9 cellular contexts compared by ENCODE assay signal in genomic region chr2:233250985-233251305, GRCh38. TPM values are rescaled to one million over a fixed set of nuclear protein-coding genes. Genes with fewer than 3 reads are reported as not detected.
DNase-seq lines count a peak whose midpoint lies in the region; ATAC-seq and TF ChIP-seq lines count a peak whose summit lies in the region.
"Had no signal": no experiment of that assay in that cellular context is flagged by ENCODE, and none has a peak within 500 bp of the region (broad histone marks: within the 10 kb centered on the region; RNA-seq: fewer than 3 reads in every experiment).

No MANE protein-coding gene starts in this region.

- H3K27ac ChIP-seq in coronary artery (peak overlapping the region; percentile 59 to 85), prostate gland (peak overlapping the region; percentile 88 to 90)

- WGBS in prostate gland: 74% methylated on average over 1 of the region's 1 CpG

- H3K9me3 ChIP-seq in prostate gland: no peaks in the 10 kb centered on the region
- H3K9me3 ChIP-seq: pancreas had no signal

- peaks cover 8% of the 10 kb centered on the region for H3K4me1 ChIP-seq in prostate gland (replicated peaks)

- TF ChIP-seq CTCF in coronary artery (IDR thresholded peaks at IDR 0.05) (no peak), prostate gland (IDR thresholded peaks at IDR 0.05) (no peak)

- no peaks in the 10 kb centered on the region for H3K27me3 ChIP-seq in prostate gland (replicated peaks; ENCODE audit: insufficient read depth)
- H3K27me3 ChIP-seq: pancreas had no signal

- peak overlapping the region; percentile 93 for H3K4me3 ChIP-seq in coronary artery
- H3K4me3 ChIP-seq in prostate gland: peak overlapping the region in 1 of 2 donors; percentile 96

- ATAC-seq in GM19035 (IDR thresholded peaks at IDR 0.05; ENCODE audit: unreplicated experiment): peak; percentile 24
- peak; percentile 13 for ATAC-seq in HG03457 (IDR thresholded peaks at IDR 0.05; ENCODE audit: unreplicated experiment)
- ATAC-seq in GM21526 (IDR thresholded peaks at IDR 0.05; ENCODE audit: low FRiP score, unreplicated experiment): no peak

- no peak for DNase-seq in coronary artery (ENCODE audit: low spot score)
- DNase-seq in prostate gland (ENCODE audit: low spot score): no peak
- DNase-seq in NCI-H345 (lab: John Stamatoyannopoulos, UW): no peak
- no peak for DNase-seq in SKM-1 treated with dmso at 0.1 percent for 144 hours (lab: John Stamatoyannopoulos, UW; ENCODE audit: unreplicated experiment)
- DNase-seq in islet precursor cell: no peak

- intact Hi-C loops in prostate gland (cut with DNase I): loop anchor here (2.0 to 5.0 kb wide), 3 partner anchors 191 to 644 kb away; no protein-coding TSS in a partner anchor

- no peaks in the 10 kb centered on the region for H3K36me3 ChIP-seq in prostate gland
- H3K36me3 ChIP-seq: pancreas had no signal

- TF ChIP-seq POLR2A in prostate gland (IDR thresholded peaks at IDR 0.05): no peak

RNA-seq across cellular contexts. Expression of gene ATG16L1, which starts 0.5 kb away (rescaled TPM):
- total RNA-seq in prostate gland: 10 to 100 TPM; 58.3 to 67.7 TPM

RNA-seq across cellular contexts. Expression of gene SAG, which starts 56.7 kb away (rescaled TPM):
- total RNA-seq in prostate gland: under 1 TPM in 1 of 2 donors, not detected in 1; 0.45 TPM
- total RNA-seq: pancreas had no signal
